1 cellular context compared by ENCODE assay signal in genomic region chr20:62386383-62387218, GRCh38.
A peak's percentile ranks its signal among the peaks of the same experiment; 100 is the strongest.
TF ChIP-seq lines count a peak whose summit lies in the region.

Gene RPS21 (plus strand): TSS chr20:62387103. CDS start chr20:62387339, 236 bp downstream.

TF ChIP-seq in K562, 482 proteins besides CTCF, POLR2A, EP300 and RAD21 (continued from another document and continues in another):
- TF ChIP-seq MITF (IDR thresholded peaks at IDR 0.05) (0 out of 2 replicates have a peak, but pooled peaks have one; percentile 10), STAT6 (CRISPR knock-in tag; IDR thresholded peaks at IDR 0.05) (peak; percentile 66; the same call in 1 of the 2 replicates), TCF7 (IDR thresholded peaks at IDR 0.05; ENCODE audit: borderline replicate concordance) (no peak), USF2 (CRISPR knock-in tag; IDR thresholded peaks at IDR 0.05) (0 out of 2 replicates have a peak, but pooled peaks have one; percentile 40), NFATC3 (IDR thresholded peaks at IDR 0.05) (no peak), MGA (IDR thresholded peaks at IDR 0.05) (no peak), ZNF212 (CRISPR knock-in tag; IDR thresholded peaks at IDR 0.05) (no peak), BMI1 (IDR thresholded peaks at IDR 0.05; ENCODE audit: low read length) (no peak), TRIM24 (IDR thresholded peaks at IDR 0.05) (0 out of 4 replicates have a peak, but pooled peaks of 1 of the 2 experiments have one; percentile 13), CTCFL (IDR thresholded peaks at IDR 0.05; ENCODE audit: borderline replicate concordance, insufficient read depth, low read depth, low read length, poor library complexity, severe bottlenecking) (no peak), PTBP1 (IDR thresholded peaks at IDR 0.05; ENCODE audit: low read depth, low read length) (no peak), HMBOX1 (IDR thresholded peaks at IDR 0.05) (no peak), ZNF184 (CRISPR knock-in tag; IDR thresholded peaks at IDR 0.05) (no peak), ZNF354B (CRISPR knock-in tag; IDR thresholded peaks at IDR 0.05) (no peak), ARNT (IDR thresholded peaks at IDR 0.05) (no peak), HMG20A (CRISPR knock-in tag; conservative IDR thresholded peaks at IDR 0.05) (no peak), ZNF740 (CRISPR knock-in tag; IDR thresholded peaks at IDR 0.05) (no peak), ZNF740 (tag; IDR thresholded peaks at IDR 0.05) (no peak), MIER1 (IDR thresholded peaks at IDR 0.05; ENCODE audit: low read depth) (no peak), ZNF311 (CRISPR knock-in tag; IDR thresholded peaks at IDR 0.05) (no peak), ZNF586 (CRISPR knock-in tag; conservative IDR thresholded peaks at IDR 0.05) (no peak), ZC3H4 (CRISPR knock-in tag; IDR thresholded peaks at IDR 0.05; ENCODE audit: borderline replicate concordance) (no peak; the same call in 1 of the 2 replicates), POLR3A (IDR thresholded peaks at IDR 0.05; ENCODE audit: borderline replicate concordance, extremely low read depth, insufficient read depth, insufficient read length) (no peak), TAL1 (IDR thresholded peaks at IDR 0.05) (no peak), MYBL2 (IDR thresholded peaks at IDR 0.05; ENCODE audit: low read depth) (no peak), MYBL2 (CRISPR knock-in tag; IDR thresholded peaks at IDR 0.05; ENCODE audit: borderline replicate concordance) (0 out of 2 replicates have a peak, but pooled peaks have one; percentile 35), ZNF76 (CRISPR knock-in tag; IDR thresholded peaks at IDR 0.05; ENCODE audit: borderline replicate concordance) (no peak), SMAD2 (IDR thresholded peaks at IDR 0.05; ENCODE audit: low read depth, low read length) (no peak), TAF1 (IDR thresholded peaks at IDR 0.05; ENCODE audit: control insufficient read depth, extremely low read depth, insufficient read depth, low read length, severe bottlenecking) (peak; percentile 95), THRB (CRISPR knock-in tag; conservative IDR thresholded peaks at IDR 0.05) (no peak), PHF21A (IDR thresholded peaks at IDR 0.05; ENCODE audit: borderline replicate concordance, low read depth) (no peak), HLTF (IDR thresholded peaks at IDR 0.05) (no peak), CREM (IDR thresholded peaks at IDR 0.05; ENCODE audit: low read depth) (peak; percentile 96), HBP1 (CRISPR knock-in tag; IDR thresholded peaks at IDR 0.05) (0 out of 2 replicates have a peak, but pooled peaks have one; percentile 35), NFYB (IDR thresholded peaks at IDR 0.05; ENCODE audit: extremely low read depth, insufficient read length) (no peak), NFXL1 (CRISPR knock-in tag; IDR thresholded peaks at IDR 0.05) (no peak)
